ENCODE assay signal across 9 cellular contexts in genomic region chr20:53735536-53736050, GRCh38.
A peak's percentile ranks its signal among the peaks of the same experiment; 100 is the strongest.
DNase-seq lines count a peak whose midpoint lies in the region; ATAC-seq and TF ChIP-seq lines count a peak whose summit lies in the region.
"Had no signal": no experiment of that assay in that cellular context is flagged by ENCODE, and none has a peak within 500 bp of the region (broad histone marks: within the 10 kb centered on the region; RNA-seq: fewer than 3 reads in every experiment).

No MANE protein-coding gene starts in this region.

- TF ChIP-seq POLR2A in transverse colon (IDR thresholded peaks at IDR 0.05) = no peak

- intact Hi-C loops in transverse colon (cut with DNase I; ENCODE audit: low total_unique reads) = no loop called here

- no peaks in the 10 kb centered on the region for H3K9me3 ChIP-seq in MG63
- H3K9me3 ChIP-seq in mesodermal cell (ENCODE audit: control insufficient read depth, low read length) = no peaks in the 10 kb centered on the region
- no peaks in the 10 kb centered on the region for H3K9me3 ChIP-seq in BE2C
- no peaks in the 10 kb centered on the region for H3K9me3 ChIP-seq in transverse colon

- H3K4me3 ChIP-seq in MG63 (no peak overlapping the region), mesodermal cell (ENCODE audit: extremely low read depth, insufficient read depth, low read length, poor library complexity, severe bottlenecking) (no peak overlapping the region), BE2C (ENCODE audit: low read depth, low read length) (no peak overlapping the region), transverse colon (no peak overlapping the region)

- TF ChIP-seq CTCF in BE2C (IDR thresholded peaks at IDR 0.05; ENCODE audit: low read depth, low read length) = no peak
- TF ChIP-seq CTCF in transverse colon (IDR thresholded peaks at IDR 0.05) = no peak

- H3K36me3 ChIP-seq in MG63 (no peaks in the 10 kb centered on the region), mesodermal cell (ENCODE audit: control insufficient read depth, insufficient read depth, low read length) (no peaks in the 10 kb centered on the region), BE2C (no peaks in the 10 kb centered on the region), transverse colon (no peaks in the 10 kb centered on the region)

- no peak for TF ChIP-seq EP300 in transverse colon (IDR thresholded peaks at IDR 0.05; ENCODE audit: low read depth)

- no peak for ATAC-seq in GM18907 (IDR thresholded peaks at IDR 0.05; ENCODE audit: unreplicated experiment)

- H3K27me3 ChIP-seq in MG63 = no peaks in the 10 kb centered on the region
- no peaks in the 10 kb centered on the region for H3K27me3 ChIP-seq in BE2C
- H3K27me3 ChIP-seq in transverse colon = no peaks in the 10 kb centered on the region

- in situ Hi-C loops in Caki2 (cut with HindIII; ENCODE audit: low pct_unique_long_range_greater_than_20kb, low sequenced_read_pairs) (no loop called here), transverse colon (cut with MboI; ENCODE audit: low pct_ligation_motif_present in 1 of 4, low pct_unique_long_range_greater_than_20kb in 1 of 4, low sequenced_read_pairs in 3 of 4) (no loop called here)

- WGBS in mesodermal cell (ENCODE audit: insufficient coverage in 2 of 2), 2 experiments = 47 to 71% methylated on average over 3 to 4 of the region's 5 CpGs
- 37 to 60% methylated on average over 3 to 5 of the region's 5 CpGs for WGBS in transverse colon (ENCODE audit: low coverage in 1 of 2), 2 donors

- peaks cover 50% of the 10 kb centered on the region for H3K4me1 ChIP-seq in mesodermal cell (ENCODE audit: control insufficient read depth, insufficient read depth, low read length, poor library complexity, severe bottlenecking)
- H3K4me1 ChIP-seq in BE2C = peaks cover 38% of the 10 kb centered on the region
- peaks cover 5 to 31% (median 16%) of the 10 kb centered on the region in 4 donors for H3K4me1 ChIP-seq in transverse colon

- H3K27ac ChIP-seq in mesodermal cell (ENCODE audit: low read depth, low read length, severe bottlenecking) (peak overlapping the region; percentile 96), transverse colon (no peak overlapping the region)

- DNase-seq in Caki2 (ENCODE audit: low read depth) = peak; percentile 64
- DNase-seq in MG63 = peak; percentile 85
- DNase-seq in amniotic stem cell (lab: John Stamatoyannopoulos, UW) = peak; percentile 75
- no peak for DNase-seq in BE2C
- no peak for DNase-seq in transverse colon
- no peak for DNase-seq in T-helper 1 cell
- DNase-seq: T-helper 9 cell had no signal

Comparison
In these comparisons a context has a peak if more than half of its experiments do, and no peak if none do; other contexts are left out.
1. DNase-seq: peak in Caki2 (single experiment), MG63 (single experiment) and amniotic stem cell (single experiment); none in BE2C (single experiment), transverse colon (single experiment) and T-helper 1 cell (0 of 5).